8 cellular contexts compared by ENCODE assay signal in the genomic region with DNA sequence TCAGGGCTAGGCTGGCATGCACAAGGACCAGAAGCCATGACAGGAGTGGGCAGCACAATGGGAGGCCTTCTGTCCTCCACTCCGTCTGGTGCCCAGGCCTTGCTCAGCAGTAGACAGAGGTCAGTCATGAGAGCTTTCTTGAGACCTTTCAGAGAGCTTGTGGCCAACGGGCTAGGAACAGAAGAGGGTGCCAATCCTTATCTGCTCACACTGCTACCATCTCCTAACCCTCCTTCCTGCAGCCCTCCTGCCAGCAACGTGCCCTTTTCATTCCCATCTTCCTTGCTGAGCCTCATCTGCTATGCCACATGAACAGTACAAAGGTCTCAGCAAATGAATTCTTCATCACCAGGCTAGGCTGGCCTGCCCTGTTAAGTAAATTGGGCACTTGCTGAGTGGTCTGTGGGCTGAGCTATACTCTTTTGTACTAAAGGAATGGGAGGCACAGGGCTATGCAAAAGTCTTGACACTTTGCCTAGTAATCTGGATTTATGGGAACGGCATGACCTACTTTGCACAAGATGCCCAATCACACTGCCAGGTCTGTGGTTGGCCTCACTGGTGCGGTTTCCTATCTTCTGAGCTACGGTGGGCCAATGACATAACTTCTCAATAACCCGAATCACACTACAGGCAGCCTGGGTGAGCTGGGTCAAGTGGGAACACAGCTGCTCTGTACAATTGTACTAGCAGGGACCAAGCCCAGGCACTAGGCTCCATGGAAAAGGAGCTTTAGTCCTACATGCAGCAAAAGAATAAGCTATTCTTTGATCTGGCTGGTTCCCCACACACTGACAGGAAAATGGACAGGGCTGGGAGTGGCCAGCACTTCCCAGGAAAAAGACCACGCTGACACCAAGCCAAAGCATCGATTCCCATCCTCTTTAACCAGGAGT. TPM values are rescaled to one million over a fixed set of nuclear protein-coding genes. Genes with fewer than 3 reads are reported as not detected.
DNase-seq lines count a peak whose midpoint lies in the region; ATAC-seq and TF ChIP-seq lines count a peak whose summit lies in the region.

No MANE protein-coding gene starts in this region.

- no peak overlapping the region for H3K4me2 ChIP-seq in trophoblast cell (ENCODE audit: low read length)

- no peak for ATAC-seq in HG02885 (IDR thresholded peaks at IDR 0.05; ENCODE audit: poor library complexity, unreplicated experiment)
- no peak for ATAC-seq in GM18517 (IDR thresholded peaks at IDR 0.05; ENCODE audit: unreplicated experiment)
- no peak for ATAC-seq in GM21447 (IDR thresholded peaks at IDR 0.05; ENCODE audit: unreplicated experiment)

- H4K8ac ChIP-seq in trophoblast cell (ENCODE audit: low read depth, low read length), result no peak overlapping the region

- no peak overlapping the region for H2AK5ac ChIP-seq in trophoblast cell (ENCODE audit: low read length)

- no peak overlapping the region for H3K27ac Mint-ChIP-seq in T-helper 2 cell treated with Interferon-gamma antibody and Interleukin-4, amounts not matched to agents 5 μg/mL and 100 μg/mL, for 36 hours

- H3K27ac ChIP-seq in trophoblast cell (ENCODE audit: low read depth, low read length), result no peak overlapping the region

- H3K9me3 Mint-ChIP-seq in T-helper 2 cell treated with Interferon-gamma antibody and Interleukin-4, amounts not matched to agents 5 μg/mL and 100 μg/mL, for 36 hours, result no peaks in the 10 kb centered on the region

- peak overlapping the region; percentile 33 for H3K18ac ChIP-seq in trophoblast cell (ENCODE audit: low read length)

- H3K4me1 ChIP-seq in trophoblast cell (ENCODE audit: control insufficient read depth in 1 of 2, insufficient read depth in 2 of 2, low read length in 2 of 2), result peaks cover 13% of the 10 kb centered on the region in 2 experiments

- no peak overlapping the region for H4K12ac ChIP-seq in trophoblast cell (ENCODE audit: low read depth, low read length)

- no peaks in the 10 kb centered on the region for H3K79me2 ChIP-seq in trophoblast cell (ENCODE audit: control insufficient read depth, insufficient read depth, low read length, poor library complexity)

- no peak overlapping the region for H2BK120ac ChIP-seq in trophoblast cell (ENCODE audit: insufficient read depth, low read length, poor library complexity)

- peak overlapping the region; percentile 56 for H3K4ac ChIP-seq in trophoblast cell (ENCODE audit: low read depth, low read length)

- H2BK5ac ChIP-seq in trophoblast cell (ENCODE audit: low read depth, low read length, poor library complexity), result no peak overlapping the region

- H3K14ac ChIP-seq in trophoblast cell (ENCODE audit: low read length), result no peak overlapping the region

- H3K36me3 ChIP-seq in trophoblast cell (ENCODE audit: control insufficient read depth in 1 of 2, insufficient read depth in 2 of 2, low read length in 2 of 2), result no peaks in the 10 kb centered on the region

- no peak overlapping the region for H2BK12ac ChIP-seq in trophoblast cell (ENCODE audit: low read length)

- peak overlapping the region; percentile 61 for H2AFZ ChIP-seq in trophoblast cell (ENCODE audit: insufficient read depth, low read length, poor library complexity)

- H4K91ac ChIP-seq in trophoblast cell (ENCODE audit: low read depth, low read length), result no peak overlapping the region

- no peak overlapping the region for H3K9ac ChIP-seq in trophoblast cell (ENCODE audit: low read length)

- peaks cover 13% of the 10 kb centered on the region for H3K36me3 Mint-ChIP-seq in T-helper 2 cell treated with Interferon-gamma antibody and Interleukin-4, amounts not matched to agents 5 μg/mL and 100 μg/mL, for 36 hours (ENCODE audit: low read depth)

- H3K4me1 Mint-ChIP-seq in T-helper 2 cell treated with Interferon-gamma antibody and Interleukin-4, amounts not matched to agents 5 μg/mL and 100 μg/mL, for 36 hours (ENCODE audit: low read depth), result peaks cover 50% of the 10 kb centered on the region

- H3K27me3 Mint-ChIP-seq in T-helper 2 cell treated with Interferon-gamma antibody and Interleukin-4, amounts not matched to agents 5 μg/mL and 100 μg/mL, for 36 hours (ENCODE audit: low read depth), result no peaks in the 10 kb centered on the region

- TF ChIP-seq POLR2A in erythroblast (IDR thresholded peaks at IDR 0.05; ENCODE audit: low read length), result no peak

- H3K27me3 ChIP-seq in trophoblast cell (ENCODE audit: insufficient read depth, low read length), result no peaks in the 10 kb centered on the region

- H3K9me3 ChIP-seq in trophoblast cell (ENCODE audit: insufficient read depth, low read depth, low read length), result no peaks in the 10 kb centered on the region

- H3K23ac ChIP-seq in trophoblast cell (ENCODE audit: low read length), result no peak overlapping the region

- H3K79me1 ChIP-seq in trophoblast cell (ENCODE audit: low read length), result peaks cover 2% of the 10 kb centered on the region

- peak; percentile 69 for DNase-seq in GF-D8 (lab: John Stamatoyannopoulos, UW)
- DNase-seq in T-helper 2 cell treated with Interferon-gamma antibody and Interleukin-4, amounts not matched to agents 5 μg/mL and 100 μg/mL, for 36 hours (ENCODE audit: low spot score), result no peak
- DNase-seq in erythroblast (lab: John Stamatoyannopoulos, UW), result peak; percentile 30 to 54
- no peak for DNase-seq in trophoblast cell
- no peak for DNase-seq in NCI-H748 treated with DMSO at 0.1 percent for 48 hours (lab: John Stamatoyannopoulos, UW)

- no peak overlapping the region for H3K4me3 ChIP-seq in trophoblast cell (ENCODE audit: low read depth, low read length)

- WGBS in trophoblast cell (ENCODE audit: extremely low coverage, insufficient coverage, insufficient read length), result no CpG with 5 or more reads among the region's 9 CpGs

- H3K4me3 Mint-ChIP-seq in T-helper 2 cell treated with Interferon-gamma antibody and Interleukin-4, amounts not matched to agents 5 μg/mL and 100 μg/mL, for 36 hours, result peak overlapping the region; percentile 26

RNA-seq across cellular contexts. Expression of a gene that starts 47.8 kb away (rescaled TPM):
- 73.6 and 77.0 TPM in 2 replicates for polyA plus RNA-seq in trophoblast cell (2013)

Comparison
In these comparisons a context has a peak if more than half of its experiments do, and no peak if none do; other contexts are left out.
1. DNase-seq: peak in GF-D8 (single experiment) and erythroblast (2 of 2); none in T-helper 2 cell treated with Interferon-gamma antibody and Interleukin-4, amounts not matched to agents 5 μg/mL and 100 μg/mL, for 36 hours (single experiment), trophoblast cell (0 of 2) and NCI-H748 treated with DMSO at 0.1 percent for 48 hours (single experiment).